Comparison of ENCODE assay signal across 7 cellular contexts in the genomic region with DNA sequence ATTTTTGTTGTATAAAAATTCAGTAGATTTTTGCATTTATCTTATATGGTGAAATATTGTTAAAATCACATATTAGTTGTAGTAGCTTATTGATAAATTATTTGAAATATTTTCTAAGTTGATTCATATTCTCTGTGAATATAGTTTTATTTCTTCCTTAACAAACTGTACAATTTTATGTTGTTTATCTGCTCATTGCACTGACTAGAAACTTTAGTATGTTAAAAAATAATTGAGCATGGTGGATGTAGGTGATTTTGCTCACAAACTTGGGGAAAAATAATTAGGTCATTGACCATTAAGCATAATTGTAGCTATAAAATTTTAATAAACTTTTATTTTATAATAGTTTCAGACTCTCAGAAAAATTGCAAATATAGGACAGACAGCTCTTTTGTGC.
"Had no signal": no experiment of that assay in that cellular context is flagged by ENCODE, and none has a peak within 500 bp of the region (broad histone marks: within the 10 kb centered on the region; RNA-seq: fewer than 3 reads in every experiment).

No MANE protein-coding gene starts in this region.

- FAIRE-seq: GM12878, GM12891, GM12892, GM18507, GM19239 had no signal

- DNase-seq: GDM1, GF-D8 had no signal

- ATAC-seq: GM12878 had no signal

- H3K4me3 ChIP-seq: GM12878 had no signal
